ENCODE assay signal across 22 cellular contexts in genomic region chr5:151296478-151296830, GRCh38. TPM values are rescaled to one million over a fixed set of nuclear protein-coding genes. Genes with fewer than 3 reads are reported as not detected.
A peak's percentile ranks its signal among the peaks of the same experiment; 100 is the strongest.
DNase-seq lines count a peak whose midpoint lies in the region; ATAC-seq and TF ChIP-seq lines count a peak whose summit lies in the region.
"Had no signal": no experiment of that assay in that cellular context is flagged by ENCODE, and none has a peak within 500 bp of the region (broad histone marks: within the 10 kb centered on the region; RNA-seq: fewer than 3 reads in every experiment).

No MANE protein-coding gene starts in this region.

- H3F3A ChIP-seq in PC-3 (ENCODE audit: low read length, unreplicated experiment), result no peaks in the 10 kb centered on the region

- peaks cover 10% of the 10 kb centered on the region for H3K4me1 Mint-ChIP-seq in activated CD4-positive, alpha-beta memory T cell treated with anti-CD3 and anti-CD28 coated beads, Interleukin-2, amount 10 ng/mL, durations not matched to agents 7 days and 5 days
- H3K4me1 Mint-ChIP-seq: CD8-positive, alpha-beta memory T cell had no signal

- dilution Hi-C loops in mammary epithelial cell (cut with HindIII; ENCODE audit: low sequenced_read_pairs), result no loop called here

- H3K27ac Mint-ChIP-seq in activated CD4-positive, alpha-beta memory T cell treated with anti-CD3 and anti-CD28 coated beads, Interleukin-2, amount 10 ng/mL, durations not matched to agents 7 days and 5 days, result no peak overlapping the region
- H3K27ac Mint-ChIP-seq: CD4-positive, alpha-beta T cell had no signal

- H3K9me3 ChIP-seq in mammary epithelial cell (replicated peaks; ENCODE audit: insufficient read depth, low read length), result no peaks in the 10 kb centered on the region
- H3K9me3 ChIP-seq in breast epithelium, result no peaks in the 10 kb centered on the region
- H3K9me3 ChIP-seq in PC-3 (ENCODE audit: low read length), result no peaks in the 10 kb centered on the region
- no peaks in the 10 kb centered on the region for H3K9me3 ChIP-seq in upper lobe of left lung
- H3K9me3 ChIP-seq: BE2C, HAP-1 had no signal

- in situ Hi-C loops in mammary epithelial cell (cut with MboI; ENCODE audit: low sequenced_read_pairs in 2 of 2), result no loop called here

- peaks cover 18% of the 10 kb centered on the region for H3K4me1 ChIP-seq in mammary epithelial cell (ENCODE audit: insufficient read depth, low read length)
- no peaks in the 10 kb centered on the region for H3K4me1 ChIP-seq in breast epithelium
- H3K4me1 ChIP-seq in PC-3 (ENCODE audit: insufficient read depth, low read length), result peaks cover 35% of the 10 kb centered on the region
- H3K4me1 ChIP-seq in foreskin keratinocyte, result peaks cover 12% of the 10 kb centered on the region
- peaks cover 0 to 11% (median 0%) of the 10 kb centered on the region in 4 donors for H3K4me1 ChIP-seq in upper lobe of left lung
- H3K4me1 ChIP-seq: BE2C, HAP-1 had no signal

- H3K4me3 Mint-ChIP-seq in activated CD4-positive, alpha-beta memory T cell treated with anti-CD3 and anti-CD28 coated beads, Interleukin-2, amount 10 ng/mL, durations not matched to agents 7 days and 5 days, result no peak overlapping the region
- H3K4me3 Mint-ChIP-seq: CD14-positive monocyte; CD4-positive, alpha-beta T cell; CD8-positive, alpha-beta memory T cell had no signal

- H3K36me3 ChIP-seq in mammary epithelial cell (ENCODE audit: insufficient read depth, low read length) (no peaks in the 10 kb centered on the region), breast epithelium (no peaks in the 10 kb centered on the region), PC-3 (ENCODE audit: low read depth, low read length) (no peaks in the 10 kb centered on the region), upper lobe of left lung (no peaks in the 10 kb centered on the region)
- H3K36me3 ChIP-seq: BE2C; BLaER1 treated with 17β-estradiol and CSF1 and Interleukin-3, amounts not matched to agents 10 nM and 100 nM; HAP-1 had no signal

- peak overlapping the region; percentile 9 for H3K4me2 ChIP-seq in mammary epithelial cell (ENCODE audit: insufficient read depth, low read depth, low read length)
- peak overlapping the region; percentile 48 for H3K4me2 ChIP-seq in PC-3 (ENCODE audit: low read length)
- H3K4me2 ChIP-seq: BLaER1 treated with 17β-estradiol and CSF1 and Interleukin-3, amounts not matched to agents 10 nM and 100 nM had no signal

- no peaks in the 10 kb centered on the region for H3K36me3 Mint-ChIP-seq in activated CD4-positive, alpha-beta memory T cell treated with anti-CD3 and anti-CD28 coated beads, Interleukin-2, amount 10 ng/mL, durations not matched to agents 7 days and 5 days (ENCODE audit: low read depth)
- H3K36me3 Mint-ChIP-seq: CD14-positive monocyte had no signal

- no peaks in the 10 kb centered on the region for H4K20me1 ChIP-seq in mammary epithelial cell (ENCODE audit: insufficient read depth, low read length)
- no peaks in the 10 kb centered on the region for H4K20me1 ChIP-seq in PC-3 (ENCODE audit: low read length)
- H4K20me1 ChIP-seq: BLaER1 treated with 17β-estradiol and CSF1 and Interleukin-3, amounts not matched to agents 10 nM and 100 nM had no signal

- H3K27me3 Mint-ChIP-seq in activated CD4-positive, alpha-beta memory T cell treated with anti-CD3 and anti-CD28 coated beads, Interleukin-2, amount 10 ng/mL, durations not matched to agents 7 days and 5 days, result peaks cover 7% of the 10 kb centered on the region

- H3K27me3 ChIP-seq in mammary epithelial cell (ENCODE audit: insufficient read depth, low read length) (no peaks in the 10 kb centered on the region), breast epithelium (no peaks in the 10 kb centered on the region), PC-3 (ENCODE audit: low read length) (no peaks in the 10 kb centered on the region), foreskin keratinocyte (no peaks in the 10 kb centered on the region), upper lobe of left lung (no peaks in the 10 kb centered on the region)
- H3K27me3 ChIP-seq: BE2C; BLaER1 treated with 17β-estradiol and CSF1 and Interleukin-3, amounts not matched to agents 10 nM and 100 nM had no signal

- peak; percentile 32 for ATAC-seq in PC-3
- ATAC-seq in foreskin keratinocyte, result peak; percentile 61
- no peak for ATAC-seq in upper lobe of left lung (ENCODE audit: low FRiP score in 2 of 2)
- ATAC-seq: GM12878 had no signal

- BruUV-seq in mammary epithelial cell (replicated peaks; lab: Mats Ljungman, UMichigan) (no TSS peak), PC-3 (replicated peaks; lab: Mats Ljungman, UMichigan) (no TSS peak)

- TF ChIP-seq CTCF in mammary epithelial cell (conservative IDR thresholded peaks at IDR 0.05 in 1 of 2, IDR thresholded peaks at IDR 0.05 in 1 of 2; ENCODE audit: extremely low read depth in 1 of 2, insufficient read depth in 1 of 2, low read depth in 1 of 2, low read length in 2 of 2) (no peak), breast epithelium (IDR thresholded peaks at IDR 0.05) (no peak), PC-3 (conservative IDR thresholded peaks at IDR 0.05; ENCODE audit: low read depth, low read length) (no peak), foreskin keratinocyte (conservative IDR thresholded peaks at IDR 0.05) (no peak), upper lobe of left lung (IDR thresholded peaks at IDR 0.05) (no peak)

- H3K27ac ChIP-seq in mammary epithelial cell (ENCODE audit: insufficient read depth, low read depth, low read length) (no peak overlapping the region), breast epithelium (no peak overlapping the region), PC-3 (ENCODE audit: low read length) (peak overlapping the region; percentile 84), foreskin keratinocyte (no peak overlapping the region), upper lobe of left lung (no peak overlapping the region)
- H3K27ac ChIP-seq: 22Rv1; BLaER1 treated with 17β-estradiol and CSF1 and Interleukin-3, amounts not matched to agents 10 nM and 100 nM had no signal

- no peaks in the 10 kb centered on the region for H3K9me2 ChIP-seq in PC-3 (replicated peaks; ENCODE audit: low read length)

- no peak for TF ChIP-seq POLR2A in breast epithelium (IDR thresholded peaks at IDR 0.05)
- no peak for TF ChIP-seq POLR2A in upper lobe of left lung (IDR thresholded peaks at IDR 0.05)

- no peaks in the 10 kb centered on the region for H3K79me2 ChIP-seq in mammary epithelial cell (ENCODE audit: insufficient read depth, low read length)
- no peaks in the 10 kb centered on the region for H3K79me2 ChIP-seq in PC-3 (ENCODE audit: low read length)

- intact Hi-C loops in mammary epithelial cell (cut with micrococcal nuclease) (loop anchor here (5.0 kb wide), 1 partner anchor 44 kb away; the partner anchor contains the start of gene GM2A), breast epithelium (cut with DNase I; ENCODE audit: low total_unique reads) (no loop called here), PC-3 (cut with micrococcal nuclease) (loop anchor here (2.0 to 10.0 kb wide), 2 partner anchors 44 to 448 kb away; partner anchors contain the start of gene GM2A)

- no peak overlapping the region for H3K9ac ChIP-seq in mammary epithelial cell (ENCODE audit: insufficient read depth, low read length)
- peak overlapping the region; percentile 43 for H3K9ac ChIP-seq in PC-3 (ENCODE audit: low read length)
- H3K9ac ChIP-seq: BLaER1 treated with 17β-estradiol and CSF1 and Interleukin-3, amounts not matched to agents 10 nM and 100 nM had no signal

- no peaks in the 10 kb centered on the region for H3K9me3 Mint-ChIP-seq in activated CD4-positive, alpha-beta memory T cell treated with anti-CD3 and anti-CD28 coated beads, Interleukin-2, amount 10 ng/mL, durations not matched to agents 7 days and 5 days
- H3K9me3 Mint-ChIP-seq: CD4-positive, alpha-beta T cell; CD8-positive, alpha-beta memory T cell had no signal

- CTCF ChIA-PET in mammary epithelial cell (lab: Charles Lee; ENCODE audit: low non-redundant PET) (no interaction called here), PC-3 (lab: Charles Lee) (interaction anchor here (1.5 kb wide), 1 partner anchor 44 kb away, joined by 3 read pairs; the partner anchor contains the start of gene GM2A)
- CTCF ChIA-PET in activated CD4-positive, alpha-beta memory T cell treated with anti-CD3 and anti-CD28 coated beads, Interleukin-2, amount 10 ng/mL, durations not matched to agents 7 days and 5 days (lab: Charles Lee), result interaction anchor here (0.6 to 1.9 kb wide), 2 partner anchors 20 to 147 kb away, joined by 3 to 5 read pairs; no protein-coding TSS in a partner anchor

- no CpG with 5 or more reads among the region's 1 CpG for WGBS in mammary epithelial cell (ENCODE audit: low coverage, missing lambda C conversion rate)
- 71 to 85% methylated on average over 1 of the region's 1 CpG for WGBS in upper lobe of left lung, 2 donors

- POLR2A ChIA-PET in PC-3 (lab: Charles Lee; ENCODE audit: unreplicated experiment), result no interaction called here
- POLR2A ChIA-PET in activated CD4-positive, alpha-beta memory T cell treated with anti-CD3 and anti-CD28 coated beads, Interleukin-2, amount 10 ng/mL, durations not matched to agents 7 days and 5 days (lab: Charles Lee), result no interaction called here

- H3K4me3 ChIP-seq in mammary epithelial cell (replicated peaks in 1 of 3; ENCODE audit: insufficient read depth in 1 of 3, low read depth in 2 of 3, low read length in 3 of 3) (no peak overlapping the region), breast epithelium (no peak overlapping the region), PC-3 (ENCODE audit: low read length) (no peak overlapping the region), upper lobe of left lung (no peak overlapping the region)
- H3K4me3 ChIP-seq: BLaER1 treated with 17β-estradiol and CSF1 and Interleukin-3, amounts not matched to agents 10 nM and 100 nM; GM12878; HAP-1 had no signal

- TF ChIP-seq EP300 in upper lobe of left lung (IDR thresholded peaks at IDR 0.05), result no peak

- DNase-seq in mammary epithelial cell, result no peak
- DNase-seq in breast epithelium (ENCODE audit: low spot score in 2 of 2), result no peak
- DNase-seq in PC-3, result peak; percentile 62
- DNase-seq in foreskin keratinocyte, result peak in 1 of 2 donors; percentile 30
- DNase-seq in effector CD8-positive, alpha-beta T cell (lab: John Stamatoyannopoulos, UW), result no peak
- no peak for DNase-seq in activated CD4-positive, alpha-beta memory T cell treated with anti-CD3 and anti-CD28 coated beads, Interleukin-2, amount 10 ng/mL, durations not matched to agents 7 days and 5 days
- DNase-seq in NCI-H748 (lab: John Stamatoyannopoulos, UW; ENCODE audit: unreplicated experiment), result no peak
- DNase-seq in upper lobe of left lung, result no peak
- DNase-seq: BE2C; CD4-positive, alpha-beta T cell; CD8-positive, alpha-beta memory T cell; DMS 273 treated with DMSO at 0.1 percent for 48 hours; DMS79; EL; GDM1; GOT3 had no signal

- no peak overlapping the region for H2AFZ ChIP-seq in mammary epithelial cell (ENCODE audit: low read depth, low read length)
- H2AFZ ChIP-seq in PC-3 (ENCODE audit: low read length), result no peak overlapping the region

RNA-seq across cellular contexts. Expression of gene SLC36A3, which starts 7.1 kb away (rescaled TPM):
- total RNA-seq in mammary epithelial cell (not detected), breast epithelium (not detected), PC-3 (2014; rRNA removed) (not detected in 2 replicates), foreskin keratinocyte (not detected in 2 replicates), upper lobe of left lung (not detected)
- polyA plus RNA-seq in mammary epithelial cell (not detected), foreskin keratinocyte (not detected in 2 replicates)
- polyA minus RNA-seq in mammary epithelial cell, result not detected
- total RNA-seq in activated CD4-positive, alpha-beta memory T cell treated with anti-CD3 and anti-CD28 coated beads, Interleukin-2, amount 10 ng/mL, durations not matched to agents 7 days and 5 days, result not detected
- total RNA-seq: CD4-positive, alpha-beta T cell; CD8-positive, alpha-beta memory T cell; GM12878 had no signal
- polyA plus RNA-seq: AG04450; CD14-positive monocyte; CD8-positive, alpha-beta memory T cell had no signal

RNA-seq across cellular contexts. Expression of gene GM2A, which starts 43.5 kb away (rescaled TPM):
- total RNA-seq in mammary epithelial cell, result 100 to 1,000 TPM; 114 to 138 TPM
- 88.4 TPM for polyA plus RNA-seq in mammary epithelial cell
- 238 TPM for polyA minus RNA-seq in mammary epithelial cell
- total RNA-seq in breast epithelium, result 10 to 100 TPM; 35.1 to 58.0 (median 43.8) TPM
- 78.3 and 90.2 TPM in 2 replicates for total RNA-seq in PC-3 (2014; rRNA removed)
- 71.5 and 97.6 TPM in 2 replicates for total RNA-seq in foreskin keratinocyte
- 42.1 and 69.5 TPM in 2 replicates for polyA plus RNA-seq in foreskin keratinocyte
- 10 to 100 TPM; 22.4 to 24.5 TPM for total RNA-seq in activated CD4-positive, alpha-beta memory T cell treated with anti-CD3 and anti-CD28 coated beads, Interleukin-2, amount 10 ng/mL, durations not matched to agents 7 days and 5 days
- 100 to 1,000 TPM in 1 of 6 donors, 10 to 100 TPM in 5; 27.2 to 129 (median 59.0) TPM for total RNA-seq in upper lobe of left lung

RNA-seq across cellular contexts. Expression of gene SLC36A2, which starts 50.9 kb away (rescaled TPM):
- not detected for total RNA-seq in mammary epithelial cell
- polyA plus RNA-seq in mammary epithelial cell, result not detected
- polyA minus RNA-seq in mammary epithelial cell, result not detected
- under 1 TPM in 1 of 3 donors, not detected in 2; 0.16 TPM for total RNA-seq in breast epithelium
- total RNA-seq in PC-3 (2014; rRNA removed), result not detected in 2 replicates
- not detected in 2 replicates for total RNA-seq in foreskin keratinocyte
- polyA plus RNA-seq in foreskin keratinocyte, result not detected in 2 replicates
- not detected for total RNA-seq in activated CD4-positive, alpha-beta memory T cell treated with anti-CD3 and anti-CD28 coated beads, Interleukin-2, amount 10 ng/mL, durations not matched to agents 7 days and 5 days
- total RNA-seq in upper lobe of left lung, result not detected
- total RNA-seq: CD4-positive, alpha-beta T cell; CD8-positive, alpha-beta memory T cell; GM12878 had no signal
- polyA plus RNA-seq: AG04450; CD14-positive monocyte; CD8-positive, alpha-beta memory T cell; GM12878 had no signal

Comparison
In these comparisons a context has a peak if more than half of its experiments do, and no peak if none do; other contexts are left out.
1. ATAC-seq: peak in PC-3 (single experiment) and foreskin keratinocyte (single experiment); none in upper lobe of left lung (0 of 2).